21 cellular contexts compared by ENCODE assay signal in the genomic region with DNA sequence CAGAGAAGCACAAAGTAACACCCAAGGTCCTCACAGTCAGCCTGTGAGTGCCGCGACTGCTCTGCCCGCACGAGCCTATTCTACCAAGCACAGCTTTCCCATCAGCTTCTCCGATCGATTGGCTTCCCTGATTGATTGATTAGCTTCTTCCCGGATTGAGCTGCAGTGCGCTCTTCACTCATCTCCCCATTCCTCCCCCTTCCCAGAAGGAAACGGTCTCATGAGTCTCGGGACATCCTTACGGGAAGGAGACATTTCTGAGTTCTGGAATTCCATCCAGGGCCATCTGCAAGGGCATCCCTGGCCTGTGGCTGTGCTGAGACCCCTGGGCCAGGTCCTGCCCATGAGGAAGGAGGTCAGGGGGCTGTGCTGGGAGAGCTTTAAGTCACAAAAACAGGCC. TPM values are rescaled to one million over a fixed set of nuclear protein-coding genes. Genes with fewer than 3 reads are reported as not detected.
DNase-seq lines count a peak whose midpoint lies in the region; ATAC-seq, FAIRE-seq and TF ChIP-seq lines count a peak whose summit lies in the region.
"Had no signal": no experiment of that assay in that cellular context is flagged by ENCODE, and none has a peak within 500 bp of the region (broad histone marks: within the 10 kb centered on the region; RNA-seq: fewer than 3 reads in every experiment).

No MANE protein-coding gene starts in this region.

- H3K27ac ChIP-seq in astrocyte (ENCODE audit: low read depth, low read length): no peak overlapping the region
- H3K27ac ChIP-seq: colonic mucosa, SK-N-MC had no signal

- ATAC-seq in natural killer cell (no peak), naive B cell (ENCODE audit: low read depth in 2 of 2) (no peak), GM21717 (IDR thresholded peaks at IDR 0.05; ENCODE audit: unreplicated experiment) (no peak)
- no peak for ATAC-seq in natural killer cell treated with Interleukin-12 subunit alpha and Interleukin-12 subunit beta and Interleukin-15 and Interleukin-18, amount 100 ng/mL, for 72 hours
- ATAC-seq: esophagus mucosa; HCT116; K562; left colon; naive thymus-derived CD4-positive, alpha-beta T cell; right lobe of liver had no signal

- H3K27me3 ChIP-seq in astrocyte (ENCODE audit: insufficient read depth, low read length): no peaks in the 10 kb centered on the region
- H3K27me3 ChIP-seq: colonic mucosa, right lobe of liver had no signal

- DNase-seq in natural killer cell (no peak), astrocyte (ENCODE audit: low read depth) (no peak), naive B cell (no peak), NCI-H2081 (lab: John Stamatoyannopoulos, UW) (no peak), glutamatergic neuron (no peak), H54 (ENCODE audit: insufficient read length, low spot score) (no peak)
- DNase-seq in natural killer cell treated with Interleukin-12 subunit alpha and Interleukin-12 subunit beta and Interleukin-15 and Interleukin-18, amount 100 ng/mL, for 72 hours (ENCODE audit: low spot score): no peak
- DNase-seq: activated T-cell treated with anti-CD3 and anti-CD28 coated beads for 4 hours; amniotic stem cell; colonic mucosa; DND-41; left colon; naive thymus-derived CD4-positive, alpha-beta T cell; NCI-H1092 treated with DMSO at 0.1 percent for 48 hours; right lobe of liver; stimulated activated CD4-positive, alpha-beta T cell treated with anti-CD3 and anti-CD28 coated beads, Interleukin-4, amount 100 ng/mL, for 24 hours had no signal

- H3K36me3 ChIP-seq in astrocyte (ENCODE audit: insufficient read depth, low read length): no peaks in the 10 kb centered on the region
- H3K36me3 ChIP-seq: colonic mucosa, right lobe of liver had no signal

- no peak overlapping the region for H2AFZ ChIP-seq in astrocyte (ENCODE audit: low read depth, low read length)

- intact Hi-C loops in natural killer cell (cut with micrococcal nuclease): no loop called here

- no peak overlapping the region for H3K9ac ChIP-seq in astrocyte (ENCODE audit: low read length)

- peaks cover 97% of the 10 kb centered on the region for H3K79me2 ChIP-seq in astrocyte (ENCODE audit: insufficient read depth, low read length)

- FAIRE-seq in astrocyte (lab: Jason Lieb, UNC): no peak
- FAIRE-seq in H54 (lab: Jason Lieb, UNC): no peak
- FAIRE-seq: K562 had no signal

- H3K4me1 Mint-ChIP-seq in natural killer cell (peaks cover 34 to 42% of the 10 kb centered on the region in 2 donors), astrocyte (ENCODE audit: low read depth, unreplicated experiment) (peaks cover 54% of the 10 kb centered on the region), naive B cell (peaks cover 44 to 52% (median 45%) of the 10 kb centered on the region in 3 donors), glutamatergic neuron (ENCODE audit: low read depth, unreplicated experiment) (peaks cover 20% of the 10 kb centered on the region)
- peaks cover 15 to 28% of the 10 kb centered on the region in 2 donors for H3K4me1 Mint-ChIP-seq in natural killer cell treated with Interleukin-12 subunit alpha and Interleukin-12 subunit beta and Interleukin-15 and Interleukin-18, amount 100 ng/mL, for 72 hours (ENCODE audit: low read depth in 2 of 2)

- H3K9me3 ChIP-seq in astrocyte (ENCODE audit: insufficient read depth, low read depth, low read length): no peaks in the 10 kb centered on the region
- H3K9me3 ChIP-seq: colonic mucosa, right lobe of liver had no signal

- no peak overlapping the region for H3K4me2 ChIP-seq in astrocyte (ENCODE audit: low read length)

- no peak overlapping the region for H3K4me3 Mint-ChIP-seq in natural killer cell
- no peak overlapping the region for H3K4me3 Mint-ChIP-seq in natural killer cell treated with Interleukin-12 subunit alpha and Interleukin-12 subunit beta and Interleukin-15 and Interleukin-18, amount 100 ng/mL, for 72 hours
- no peak overlapping the region for H3K4me3 Mint-ChIP-seq in astrocyte (ENCODE audit: unreplicated experiment)
- H3K4me3 Mint-ChIP-seq in naive B cell: peak overlapping the region in 5 of 8 donors; percentile 31 to 64 (median 52)
- no peak overlapping the region for H3K4me3 Mint-ChIP-seq in glutamatergic neuron (ENCODE audit: unreplicated experiment)
- H3K4me3 Mint-ChIP-seq: naive thymus-derived CD4-positive, alpha-beta T cell had no signal

- H3K36me3 Mint-ChIP-seq in natural killer cell: no peaks in the 10 kb centered on the region
- no peaks in the 10 kb centered on the region for H3K36me3 Mint-ChIP-seq in natural killer cell treated with Interleukin-12 subunit alpha and Interleukin-12 subunit beta and Interleukin-15 and Interleukin-18, amount 100 ng/mL, for 72 hours
- H3K36me3 Mint-ChIP-seq in astrocyte (ENCODE audit: low read depth, unreplicated experiment): peaks cover 2% of the 10 kb centered on the region
- H3K36me3 Mint-ChIP-seq in naive B cell: no peaks in the 10 kb centered on the region
- no peaks in the 10 kb centered on the region for H3K36me3 Mint-ChIP-seq in glutamatergic neuron (ENCODE audit: unreplicated experiment)
- H3K36me3 Mint-ChIP-seq: naive thymus-derived CD4-positive, alpha-beta T cell had no signal

- H3K27me3 Mint-ChIP-seq in natural killer cell (ENCODE audit: low read depth in 2 of 2) (no peaks in the 10 kb centered on the region), astrocyte (ENCODE audit: low read depth, unreplicated experiment) (no peaks in the 10 kb centered on the region), naive B cell (no peaks in the 10 kb centered on the region), glutamatergic neuron (ENCODE audit: unreplicated experiment) (peaks cover 3% of the 10 kb centered on the region)
- H3K27me3 Mint-ChIP-seq in natural killer cell treated with Interleukin-12 subunit alpha and Interleukin-12 subunit beta and Interleukin-15 and Interleukin-18, amount 100 ng/mL, for 72 hours: no peaks in the 10 kb centered on the region
- H3K27me3 Mint-ChIP-seq: naive thymus-derived CD4-positive, alpha-beta T cell had no signal

- no peak for TF ChIP-seq POLR2A in H54 (IDR thresholded peaks at IDR 0.05; ENCODE audit: low read depth, low read length)

- H3K4me3 ChIP-seq in astrocyte (ENCODE audit: insufficient read depth, low read depth, low read length): no peak overlapping the region
- H3K4me3 ChIP-seq: colonic mucosa, K562, right lobe of liver, SK-N-MC had no signal

- TF ChIP-seq CTCF in natural killer cell (IDR thresholded peaks at IDR 0.05): no peak
- TF ChIP-seq CTCF in astrocyte (IDR thresholded peaks at IDR 0.05; ENCODE audit: insufficient read depth, low read depth, low read length): no peak
- no peak for TF ChIP-seq CTCF in glutamatergic neuron (IDR thresholded peaks at IDR 0.05; ENCODE audit: partially characterized antibody, unreplicated experiment)

- peak overlapping the region; percentile 45 to 47 for H3K27ac Mint-ChIP-seq in natural killer cell
- peak overlapping the region in 1 of 2 donors; percentile 41 for H3K27ac Mint-ChIP-seq in natural killer cell treated with Interleukin-12 subunit alpha and Interleukin-12 subunit beta and Interleukin-15 and Interleukin-18, amount 100 ng/mL, for 72 hours
- H3K27ac Mint-ChIP-seq in astrocyte (ENCODE audit: unreplicated experiment): peak overlapping the region; percentile 49
- H3K27ac Mint-ChIP-seq in naive B cell: peak overlapping the region; percentile 44 to 84 (median 74)
- no peak overlapping the region for H3K27ac Mint-ChIP-seq in glutamatergic neuron (ENCODE audit: unreplicated experiment)

- H4K20me1 ChIP-seq in astrocyte (ENCODE audit: insufficient read depth, low read length): peaks cover 97% of the 10 kb centered on the region

- H3K9me3 Mint-ChIP-seq in natural killer cell (no peaks in the 10 kb centered on the region), astrocyte (ENCODE audit: unreplicated experiment) (no peaks in the 10 kb centered on the region), naive B cell (no peaks in the 10 kb centered on the region), glutamatergic neuron (ENCODE audit: unreplicated experiment) (no peaks in the 10 kb centered on the region)
- H3K9me3 Mint-ChIP-seq in natural killer cell treated with Interleukin-12 subunit alpha and Interleukin-12 subunit beta and Interleukin-15 and Interleukin-18, amount 100 ng/mL, for 72 hours: no peaks in the 10 kb centered on the region

- H3K4me1 ChIP-seq in astrocyte (ENCODE audit: insufficient read depth, low read length): peaks cover 66% of the 10 kb centered on the region

RNA-seq across cellular contexts. Expression of a gene that starts 18.0 kb away (rescaled TPM):
- total RNA-seq in natural killer cell: 100 to 1,000 TPM; 172 to 197 (median 183) TPM
- 100 to 1,000 TPM in 1 of 2 donors, 10 to 100 TPM in 1; 84.8 to 298 TPM for total RNA-seq in natural killer cell treated with Interleukin-12 subunit alpha and Interleukin-12 subunit beta and Interleukin-15 and Interleukin-18, amount 100 ng/mL, for 72 hours
- 239 and 247 TPM in 2 replicates for total RNA-seq in astrocyte
- 10 to 100 TPM in 2 of 6 donors, 1 to 10 TPM in 4; 4.0 to 17.2 (median 6.2) TPM for polyA plus RNA-seq in naive B cell (ENCODE audit: low read depth in 6 of 6)
- 12.3 TPM for total RNA-seq in glutamatergic neuron (ENCODE audit: unreplicated experiment)

RNA-seq across cellular contexts. Expression of a gene that starts 36.6 kb away (rescaled TPM):
- total RNA-seq in natural killer cell (1 to 10 TPM; 2.2 to 3.8 (median 2.6) TPM), astrocyte (3.7 and 4.7 TPM in 2 replicates), glutamatergic neuron (ENCODE audit: unreplicated experiment) (5.6 TPM)
- 100 to 1,000 TPM in 1 of 2 donors, 10 to 100 TPM in 1; 50.0 to 129 TPM for total RNA-seq in natural killer cell treated with Interleukin-12 subunit alpha and Interleukin-12 subunit beta and Interleukin-15 and Interleukin-18, amount 100 ng/mL, for 72 hours
- under 1 TPM in 5 of 6 donors, not detected in 1; 0.08 to 0.27 (median 0.17) TPM for polyA plus RNA-seq in naive B cell (ENCODE audit: low read depth in 6 of 6)

RNA-seq across cellular contexts. Expression of a gene that starts 44.8 kb away (rescaled TPM):
- 100 to 1,000 TPM; 118 to 123 (median 120) TPM for total RNA-seq in natural killer cell
- 100 to 1,000 TPM; 142 to 192 TPM for total RNA-seq in natural killer cell treated with Interleukin-12 subunit alpha and Interleukin-12 subunit beta and Interleukin-15 and Interleukin-18, amount 100 ng/mL, for 72 hours
- total RNA-seq in astrocyte: 132 and 143 TPM in 2 replicates
- polyA plus RNA-seq in naive B cell (ENCODE audit: low read depth in 6 of 6): 100 to 1,000 TPM; 330 to 484 (median 384) TPM
- 54.4 TPM for total RNA-seq in glutamatergic neuron (ENCODE audit: unreplicated experiment)

Comparison
In these comparisons a context has a peak if more than half of its experiments do, and no peak if none do; other contexts are left out.
1. H3K4me3 Mint-ChIP-seq: peak in naive B cell (5 of 8); none in natural killer cell (single experiment), natural killer cell treated with Interleukin-12 subunit alpha and Interleukin-12 subunit beta and Interleukin-15 and Interleukin-18, amount 100 ng/mL, for 72 hours (single experiment), astrocyte (single experiment) and glutamatergic neuron (single experiment).